In genomic region chr1:228165372-228166169, GRCh38 we compare ENCODE assay signal across 1 cellular context.
TF ChIP-seq lines count a peak whose summit lies in the region.

Gene IBA57, plus strand, starts transcription at chr1:228165804. Its CDS starts 13 bp downstream, at chr1:228165817.

TF ChIP-seq in HepG2, 621 proteins besides CTCF, POLR2A, EP300 and RAD21 (continued from another document and continues in another):
- no peak for TF ChIP-seq UBTF (CRISPR knock-in tag; IDR thresholded peaks at IDR 0.05)
- no peak for TF ChIP-seq MTERF4 (CRISPR knock-in tag; IDR thresholded peaks at IDR 0.05)
- no peak for TF ChIP-seq ARID3A (IDR thresholded peaks at IDR 0.05; ENCODE audit: low read depth, low read length)
- 0 out of 2 replicates have a peak, but pooled peaks have one; percentile 11 for TF ChIP-seq MXD4 (CRISPR knock-in tag; IDR thresholded peaks at IDR 0.05)
- no peak for TF ChIP-seq IKZF4 (CRISPR knock-in tag; IDR thresholded peaks at IDR 0.05; ENCODE audit: borderline replicate concordance, low read depth, not compliant biosample characterization)
- no peak for TF ChIP-seq AKNA (CRISPR knock-in tag; IDR thresholded peaks at IDR 0.05; ENCODE audit: borderline replicate concordance)
- no peak for TF ChIP-seq ZNF7 (CRISPR knock-in tag; IDR thresholded peaks at IDR 0.05)
- no peak for TF ChIP-seq SETDB1 (CRISPR knock-in tag; IDR thresholded peaks at IDR 0.05; ENCODE audit: borderline replicate concordance)
- TF ChIP-seq ZBTB38 (CRISPR knock-in tag; IDR thresholded peaks at IDR 0.05): no peak; the same call in 1 of the 2 replicates
- no peak for TF ChIP-seq MTF1 (CRISPR knock-in tag; IDR thresholded peaks at IDR 0.05)
- no peak for TF ChIP-seq IRF1 (CRISPR knock-in tag; IDR thresholded peaks at IDR 0.05; ENCODE audit: low read depth)
- peak; percentile 51; the same call in 1 of the 2 replicates for TF ChIP-seq IRX3 (CRISPR knock-in tag; IDR thresholded peaks at IDR 0.05; ENCODE audit: borderline replicate concordance, low read depth)
- no peak for TF ChIP-seq ZNF414 (CRISPR knock-in tag; IDR thresholded peaks at IDR 0.05)
- peak; percentile 72 for TF ChIP-seq ZNF777 (CRISPR knock-in tag; IDR thresholded peaks at IDR 0.05)
- no peak for TF ChIP-seq SOX13 (IDR thresholded peaks at IDR 0.05)
- no peak; a peak in 1 of 4 replicates for TF ChIP-seq SOX13 (CRISPR knock-in tag; conservative IDR thresholded peaks at IDR 0.05 in 1 of 2, IDR thresholded peaks at IDR 0.05 in 1 of 2)
- peak; percentile 64; the same call in 1 of the 2 replicates for TF ChIP-seq ZNF773 (CRISPR knock-in tag; IDR thresholded peaks at IDR 0.05; ENCODE audit: borderline replicate concordance)
- peak; percentile 65 for TF ChIP-seq YEATS2 (CRISPR knock-in tag; IDR thresholded peaks at IDR 0.05; ENCODE audit: borderline replicate concordance)
- no peak for TF ChIP-seq ZNF251 (CRISPR knock-in tag; IDR thresholded peaks at IDR 0.05)
- TF ChIP-seq NFRKB (IDR thresholded peaks at IDR 0.05): no peak
- TF ChIP-seq ETV6 (CRISPR knock-in tag; conservative IDR thresholded peaks at IDR 0.05): 0 out of 2 replicates have a peak, but pooled peaks have one; percentile 26
- peak; percentile 12; the same call in 1 of the 2 replicates for TF ChIP-seq ZNF281 (CRISPR knock-in tag; IDR thresholded peaks at IDR 0.05; ENCODE audit: borderline replicate concordance)
- no peak for TF ChIP-seq PTBP1 (IDR thresholded peaks at IDR 0.05; ENCODE audit: low read depth, low read length, poor library complexity, severe bottlenecking)
- no peak for TF ChIP-seq ZBTB46 (CRISPR knock-in tag; IDR thresholded peaks at IDR 0.05; ENCODE audit: borderline replicate concordance)
- no peak; the same call in 1 of the 2 replicates for TF ChIP-seq ELF4 (CRISPR knock-in tag; IDR thresholded peaks at IDR 0.05; ENCODE audit: borderline replicate concordance)
- TF ChIP-seq KLF9 (CRISPR knock-in tag; IDR thresholded peaks at IDR 0.05; ENCODE audit: low read depth): no peak
- no peak for TF ChIP-seq NFIC (IDR thresholded peaks at IDR 0.05; ENCODE audit: low read length)
- TF ChIP-seq KDM2A (CRISPR knock-in tag; IDR thresholded peaks at IDR 0.05; ENCODE audit: borderline replicate concordance, low read depth): peak; percentile 90; the same call in 1 of the 2 replicates
- TF ChIP-seq ZBED4 (CRISPR knock-in tag; IDR thresholded peaks at IDR 0.05; ENCODE audit: borderline replicate concordance): no peak
- no peak for TF ChIP-seq BCL6 (CRISPR knock-in tag; IDR thresholded peaks at IDR 0.05)
